8 cellular contexts compared by ENCODE assay signal in genomic region chr14:95534299-95535225, GRCh38. TPM values are rescaled to one million over a fixed set of nuclear protein-coding genes. Genes with fewer than 3 reads are reported as not detected.
DNase-seq lines count a peak whose midpoint lies in the region; ATAC-seq and TF ChIP-seq lines count a peak whose summit lies in the region.

Gene GLRX5 (plus strand): TSS chr14:95535050. CDS start chr14:95535090, 40 bp downstream.

- DNase-seq in BJ (ENCODE audit: low read depth) = peak; percentile 100
- peak; percentile 100 for DNase-seq in NCI-H526 treated with DMSO at 0.1 percent for 48 hours (lab: John Stamatoyannopoulos, UW)
- DNase-seq in activated CD4-positive, alpha-beta T cell treated with anti-CD3 and anti-CD28 coated beads, Interleukin-2, amount 10 ng/mL, durations not matched to agents 24 days and 14 days = peak; percentile 99
- DNase-seq in colonic mucosa = peak; percentile 99
- DNase-seq in kidney tubule cell (ENCODE audit: low spot score) = peak; percentile 100
- peak; percentile 88 to 96 (median 95) for DNase-seq in stimulated activated CD4-positive, alpha-beta T cell treated with anti-CD3 and anti-CD28 coated beads, Interleukin-1b, Interleukin-23, amount 100 ng/mL, for 24 hours (ENCODE audit: low read depth in 4 of 4, low spot score in 1 of 4)

- H3K4me3 ChIP-seq in BJ (ENCODE audit: low read depth, low read length) (peak within 1 kb of the TSS; percentile 89), colonic mucosa (peak within 1 kb of the TSS; percentile 92)

- H3K27me3 ChIP-seq in BJ (ENCODE audit: control insufficient read depth, insufficient read depth, low read length) (no peaks in the 10 kb centered on the region), colonic mucosa (no peaks in the 10 kb centered on the region)

- H3K4me3 Mint-ChIP-seq in activated CD4-positive, alpha-beta T cell treated with anti-CD3 and anti-CD28 coated beads, Interleukin-2, amount 10 ng/mL, durations not matched to agents 24 days and 14 days = peak within 1 kb of the TSS; percentile 91

- peak within 1 kb of the TSS; percentile 87 for H3K27ac ChIP-seq in colonic mucosa

- ATAC-seq in GM19324 (IDR thresholded peaks at IDR 0.05; ENCODE audit: low FRiP score, unreplicated experiment) = peak; percentile 93
- ATAC-seq in HG03469 (IDR thresholded peaks at IDR 0.05; ENCODE audit: unreplicated experiment) = peak; percentile 84

- H3K36me3 Mint-ChIP-seq in activated CD4-positive, alpha-beta T cell treated with anti-CD3 and anti-CD28 coated beads, Interleukin-2, amount 10 ng/mL, durations not matched to agents 24 days and 14 days (ENCODE audit: low read depth) = peaks cover 37% of the 10 kb centered on the region

- TF ChIP-seq CTCF in BJ (IDR thresholded peaks at IDR 0.05; ENCODE audit: insufficient read depth, low read depth, low read length) (no peak), colonic mucosa (IDR thresholded peaks at IDR 0.05) (no peak)

- CTCF ChIA-PET in BJ (lab: Yijun Ruan, JAX) = interaction anchor here (1.0 to 5.4 kb wide), 6 partner anchors 8 to 102 kb away, joined by 3 to 33 read pairs (median 4); no protein-coding TSS in a partner anchor

- H3K27me3 Mint-ChIP-seq in activated CD4-positive, alpha-beta T cell treated with anti-CD3 and anti-CD28 coated beads, Interleukin-2, amount 10 ng/mL, durations not matched to agents 24 days and 14 days = no peaks in the 10 kb centered on the region

- POLR2A ChIA-PET in BJ (lab: Charles Lee) = interaction anchor here (0.7 kb wide), 1 partner anchor 618 kb away, joined by 4 read pairs; no protein-coding TSS in a partner anchor

- H3K27ac Mint-ChIP-seq in activated CD4-positive, alpha-beta T cell treated with anti-CD3 and anti-CD28 coated beads, Interleukin-2, amount 10 ng/mL, durations not matched to agents 24 days and 14 days = peak within 1 kb of the TSS; percentile 95

- H3K4me1 Mint-ChIP-seq in activated CD4-positive, alpha-beta T cell treated with anti-CD3 and anti-CD28 coated beads, Interleukin-2, amount 10 ng/mL, durations not matched to agents 24 days and 14 days = peaks cover 49% of the 10 kb centered on the region

- peak within 1 kb of the TSS; percentile 90 to 92 for H3K9ac ChIP-seq in colonic mucosa (ENCODE audit: low read depth in 2 of 2, low read length in 2 of 2)

- no peaks in the 10 kb centered on the region for H3K9me3 ChIP-seq in colonic mucosa

- H3K4me1 ChIP-seq in colonic mucosa = peaks cover 5% of the 10 kb centered on the region

- intact Hi-C loops in activated CD4-positive, alpha-beta T cell treated with anti-CD3 and anti-CD28 coated beads, Interleukin-2, amount 10 ng/mL, durations not matched to agents 24 days and 14 days (cut with micrococcal nuclease) = loop anchor here (1.0 to 10.0 kb wide), 8 partner anchors 11 to 970 kb away; partner anchors contain the start of genes DICER1, PAPOLA and SYNE3
- intact Hi-C loops in colonic mucosa (cut with DNase I) = no loop called here

- H3K36me3 ChIP-seq in BJ (ENCODE audit: control insufficient read depth, insufficient read depth, low read length) (no peaks in the 10 kb centered on the region), colonic mucosa (no peaks in the 10 kb centered on the region)

- no peaks in the 10 kb centered on the region for H3K9me3 Mint-ChIP-seq in activated CD4-positive, alpha-beta T cell treated with anti-CD3 and anti-CD28 coated beads, Interleukin-2, amount 10 ng/mL, durations not matched to agents 24 days and 14 days

RNA-seq across cellular contexts. Expression of gene GLRX5, which starts in this region (rescaled TPM):
- polyA plus RNA-seq in BJ (2011; rRNA removed) = 15.3 and 23.6 TPM in 2 replicates
- polyA minus RNA-seq in BJ (2011; rRNA and poly(A)+ RNA removed) = 6.2 and 6.5 TPM in 2 replicates
- total RNA-seq in activated CD4-positive, alpha-beta T cell treated with anti-CD3 and anti-CD28 coated beads, Interleukin-2, amount 10 ng/mL, durations not matched to agents 24 days and 14 days = 43.7 and 45.6 TPM in 2 replicates
- 10 to 100 TPM; 51.9 to 64.6 TPM for total RNA-seq in colonic mucosa

Comparison
In these comparisons a context has a peak if more than half of its experiments do, and no peak if none do; other contexts are left out.
1. Peak in every context shown above with its lines: DNase-seq, ATAC-seq, H3K4me3 ChIP-seq and H3K27ac ChIP-seq.